In the genomic region with DNA sequence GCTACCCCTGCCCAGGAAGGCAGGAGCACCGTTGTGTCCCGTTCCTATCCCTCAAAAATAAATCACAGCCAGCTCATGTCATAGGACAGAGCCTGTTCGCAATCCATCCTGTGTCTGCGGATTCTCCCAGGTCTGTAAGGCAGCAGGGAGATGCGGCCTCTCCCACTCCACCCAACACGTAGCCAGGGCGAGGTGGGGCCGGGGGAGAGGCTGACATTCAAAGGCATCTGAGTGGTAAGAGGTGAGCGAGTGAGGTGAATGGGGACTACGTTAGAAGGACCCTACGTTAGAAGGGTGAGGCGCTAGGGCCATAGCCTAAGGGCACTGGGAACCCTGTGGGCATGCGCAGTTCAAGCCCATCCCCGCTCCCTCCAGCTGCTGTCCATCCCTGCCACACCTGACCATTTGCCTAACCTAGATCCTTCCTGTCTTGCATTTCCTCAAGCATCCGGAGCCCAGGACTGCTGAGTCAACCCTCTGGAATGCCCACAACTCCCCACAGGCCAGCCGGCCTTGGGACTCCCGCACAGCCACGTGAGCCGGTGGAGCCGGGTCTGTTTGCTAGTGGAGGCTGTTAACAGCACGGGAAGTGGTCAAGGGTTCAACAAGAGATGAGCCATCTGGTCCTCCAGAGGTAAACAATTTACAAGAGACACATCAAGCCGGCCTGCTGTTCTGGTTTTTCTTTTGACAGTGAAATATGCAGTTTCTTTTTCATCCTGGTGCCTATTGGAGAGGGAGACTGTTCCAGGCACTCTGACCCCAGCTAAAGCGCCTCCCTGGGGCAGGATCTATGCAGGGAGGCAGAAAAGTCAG, we compare ENCODE assay signal across 9 cellular contexts. TPM values are rescaled to one million over a fixed set of nuclear protein-coding genes. Genes with fewer than 3 reads are reported as not detected.
DNase-seq lines count a peak whose midpoint lies in the region; TF ChIP-seq lines count a peak whose summit lies in the region.
"Had no signal": no experiment of that assay in that cellular context is flagged by ENCODE, and none has a peak within 500 bp of the region (broad histone marks: within the 10 kb centered on the region; RNA-seq: fewer than 3 reads in every experiment).

No MANE protein-coding gene starts in this region.

- peak overlapping the region in 1 of 3 donors; percentile 20 for H3K9ac ChIP-seq in skeletal muscle tissue (ENCODE audit: low read depth in 1 of 3, low read length in 3 of 3)
- H3K9ac ChIP-seq: KMS-11 had no signal

- no peaks in the 10 kb centered on the region for H3K4me1 ChIP-seq in HEK293 (ENCODE audit: control insufficient read depth, insufficient read depth, low read length)
- peaks cover 0 to 16% of the 10 kb centered on the region in 2 donors for H3K4me1 ChIP-seq in right atrium auricular region
- H3K4me1 ChIP-seq in skeletal muscle tissue (ENCODE audit: control insufficient read depth in 3 of 3, insufficient read depth in 3 of 3, low read length in 3 of 3), result peaks cover 4 to 13% (median 12%) of the 10 kb centered on the region in 3 donors

- POLR2A ChIA-PET in HEK293 (lab: Yijun Ruan, JAX), result interaction anchor here (0.5 to 1.2 kb wide), 2 partner anchors 9 to 51 kb away, joined by 3 to 5 read pairs; no protein-coding TSS in a partner anchor

- CTCF ChIA-PET in HEK293 (lab: Yijun Ruan, JAX), result interaction anchor here (0.7 to 4.3 kb wide), 2 partner anchors 11 to 284 kb away, joined by 3 to 30 read pairs; no protein-coding TSS in a partner anchor

- H3K27ac ChIP-seq in HEK293 (ENCODE audit: extremely low read depth, low read depth, low read length), result no peak overlapping the region
- H3K27ac ChIP-seq in WERI-Rb-1, result peak overlapping the region; percentile 35
- H3K27ac ChIP-seq in right atrium auricular region, result peak overlapping the region; percentile 22 to 35
- peak overlapping the region; percentile 42 for H3K27ac ChIP-seq in skeletal muscle tissue (ENCODE audit: low read depth, low read length)
- H3K27ac ChIP-seq: KMS-11 had no signal

- H3K27me3 ChIP-seq in WERI-Rb-1 (ENCODE audit: insufficient read depth, low read depth, severe bottlenecking) (no peaks in the 10 kb centered on the region), right atrium auricular region (no peaks in the 10 kb centered on the region), skeletal muscle tissue (ENCODE audit: control insufficient read depth in 3 of 3, insufficient read depth in 3 of 3, low read length in 3 of 3) (no peaks in the 10 kb centered on the region)

- TF ChIP-seq CTCF in HEK293 (tag by site-specific recombination; IDR thresholded peaks at IDR 0.05) (no peak), WERI-Rb-1 (IDR thresholded peaks at IDR 0.05; ENCODE audit: low read depth, low read length) (no peak), right atrium auricular region (IDR thresholded peaks at IDR 0.05) (no peak)

- H3K9me3 ChIP-seq in HEK293 (ENCODE audit: control insufficient read depth, insufficient read depth, low read depth, low read length) (no peaks in the 10 kb centered on the region), WERI-Rb-1 (ENCODE audit: severe bottlenecking) (peaks cover 5% of the 10 kb centered on the region), right atrium auricular region (no peaks in the 10 kb centered on the region), skeletal muscle tissue (ENCODE audit: control insufficient read depth in 3 of 3, low read length in 3 of 3) (no peaks in the 10 kb centered on the region)

- no peaks in the 10 kb centered on the region for H3K36me3 ChIP-seq in HEK293 (ENCODE audit: control insufficient read depth in 2 of 2, insufficient read depth in 1 of 2, low read length in 2 of 2)
- no peaks in the 10 kb centered on the region for H3K36me3 ChIP-seq in WERI-Rb-1
- no peaks in the 10 kb centered on the region for H3K36me3 ChIP-seq in right atrium auricular region
- no peaks in the 10 kb centered on the region for H3K36me3 ChIP-seq in skeletal muscle tissue (ENCODE audit: control insufficient read depth in 3 of 3, insufficient read depth in 3 of 3, low read length in 3 of 3)

- H3K4me3 ChIP-seq in HEK293 (ENCODE audit: low read depth, low read length), result no peak overlapping the region
- no peak overlapping the region for H3K4me3 ChIP-seq in WERI-Rb-1 (ENCODE audit: low read depth, low read length)
- no peak overlapping the region for H3K4me3 ChIP-seq in right atrium auricular region
- H3K4me3 ChIP-seq in skeletal muscle tissue (ENCODE audit: low read length in 3 of 3), result no peak overlapping the region

- DNase-seq in WERI-Rb-1 (peak; percentile 37), right atrium auricular region (ENCODE audit: low spot score) (no peak), NCI-H748 treated with DMSO at 0.1 percent for 48 hours (lab: John Stamatoyannopoulos, UW) (no peak), SK-N-DZ (ENCODE audit: low spot score) (no peak), NCI-H526 treated with DMSO at 0.1 percent for 48 hours (lab: John Stamatoyannopoulos, UW) (no peak)
- no peak for DNase-seq in activated effector memory CD4-positive, alpha-beta T cell treated with Interleukin-2 at 50 U/mL for 16 hours

TF ChIP-seq in HEK293, 187 proteins besides CTCF, POLR2A, EP300 and RAD21 (continues in another document):
- TF ChIP-seq, protein P1, sequence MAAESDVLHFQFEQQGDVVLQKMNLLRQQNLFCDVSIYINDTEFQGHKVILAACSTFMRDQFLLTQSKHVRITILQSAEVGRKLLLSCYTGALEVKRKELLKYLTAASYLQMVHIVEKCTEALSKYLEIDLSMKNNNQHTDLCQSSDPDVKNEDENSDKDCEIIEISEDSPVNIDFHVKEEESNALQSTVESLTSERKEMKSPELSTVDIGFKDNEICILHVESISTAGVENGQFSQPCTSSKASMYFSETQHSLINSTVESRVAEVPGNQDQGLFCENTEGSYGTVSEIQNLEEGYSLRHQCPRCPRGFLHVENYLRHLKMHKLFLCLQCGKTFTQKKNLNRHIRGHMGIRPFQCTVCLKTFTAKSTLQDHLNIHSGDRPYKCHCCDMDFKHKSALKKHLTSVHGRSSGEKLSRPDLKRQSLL (tag by site-specific recombination; IDR thresholded peaks at IDR 0.05), result no peak
- no peak for TF ChIP-seq ZNF140 (tag by site-specific recombination; IDR thresholded peaks at IDR 0.05)
- TF ChIP-seq ZFP69B (tag by site-specific recombination; IDR thresholded peaks at IDR 0.05), result peak; percentile 21; the same call in 1 of the 2 replicates
- TF ChIP-seq GLIS2 (tag by site-specific recombination; IDR thresholded peaks at IDR 0.05), result peak; percentile 54
- no peak for TF ChIP-seq ZBTB20 (tag by site-specific recombination; IDR thresholded peaks at IDR 0.05)
- peak; percentile 29; the same call in 1 of the 2 replicates for TF ChIP-seq HIC1 (tag by site-specific recombination; IDR thresholded peaks at IDR 0.05)
- TF ChIP-seq ZNF560 (tag by site-specific recombination; IDR thresholded peaks at IDR 0.05; ENCODE audit: borderline replicate concordance), result no peak
- no peak for TF ChIP-seq ZNF23 (tag by site-specific recombination; IDR thresholded peaks at IDR 0.05; ENCODE audit: borderline replicate concordance)
- TF ChIP-seq OVOL3 (tag by site-specific recombination; IDR thresholded peaks at IDR 0.05), result no peak
- no peak for TF ChIP-seq ZNF473 (tag by site-specific recombination; IDR thresholded peaks at IDR 0.05)
- no peak for TF ChIP-seq ZNF211 (tag by site-specific recombination; IDR thresholded peaks at IDR 0.05; ENCODE audit: low read depth)
- TF ChIP-seq ZNF629 (tag by site-specific recombination; IDR thresholded peaks at IDR 0.05), result no peak
- 0 out of 2 replicates have a peak, but pooled peaks have one; percentile 21 for TF ChIP-seq ZFP37 (tag by site-specific recombination; IDR thresholded peaks at IDR 0.05)
- TF ChIP-seq ZNF600 (tag by site-specific recombination; IDR thresholded peaks at IDR 0.05), result peak; percentile 69

RNA-seq across cellular contexts. Expression of gene RIPOR3, which starts 45.9 kb away (rescaled TPM):
- 1 to 10 TPM; 2.9 to 4.7 TPM for total RNA-seq in right atrium auricular region
- total RNA-seq in skeletal muscle tissue, result 2.6 TPM
- polyA plus RNA-seq in SK-N-DZ (2014; cell fraction: cytosol; rRNA removed), result not detected in 2 replicates
- not detected in 2 replicates for polyA plus RNA-seq in SK-N-DZ (2014; cell fraction: nucleus; rRNA removed)
